ENCODE assay signal across 8 cellular contexts in genomic region chr22:19429950-19430889, GRCh38. TPM values are rescaled to one million over a fixed set of nuclear protein-coding genes. Genes with fewer than 3 reads are reported as not detected.
DNase-seq lines count a peak whose midpoint lies in the region; ATAC-seq and TF ChIP-seq lines count a peak whose summit lies in the region.

No MANE protein-coding gene starts in this region.

- peak overlapping the region; percentile 88 for H3K27ac Mint-ChIP-seq in activated naive CD8-positive, alpha-beta T cell treated with anti-CD3 and anti-CD28 coated beads, Interleukin-2, amount 50 U/mL, for 24 hours

- H4K20me1 ChIP-seq in PC-3 (ENCODE audit: low read length), result peaks cover 15% of the 10 kb centered on the region
- peaks cover 39% of the 10 kb centered on the region for H4K20me1 ChIP-seq in smooth muscle cell (ENCODE audit: low read depth)

- H3K79me2 ChIP-seq in PC-3 (ENCODE audit: low read length) (peaks cover 75% of the 10 kb centered on the region), smooth muscle cell (ENCODE audit: low read depth) (peaks cover 73% of the 10 kb centered on the region)

- no peak overlapping the region for H2AFZ ChIP-seq in PC-3 (ENCODE audit: low read length)
- peak overlapping the region; percentile 46 for H2AFZ ChIP-seq in smooth muscle cell (ENCODE audit: low read depth)

- H3K9ac ChIP-seq in PC-3 (ENCODE audit: low read length), result peak overlapping the region; percentile 90
- H3K9ac ChIP-seq in iPS-18a (ENCODE audit: low read length), result peak overlapping the region; percentile 89
- H3K9ac ChIP-seq in smooth muscle cell (ENCODE audit: low read depth), result peak overlapping the region; percentile 88

- H3K4me3 ChIP-seq in PC-3 (ENCODE audit: low read length), result peak overlapping the region; percentile 98
- peak overlapping the region; percentile 90 for H3K4me3 ChIP-seq in iPS-18a (ENCODE audit: low read length)
- H3K4me3 ChIP-seq in smooth muscle cell, result peak overlapping the region; percentile 84

- H3K4me3 Mint-ChIP-seq in activated naive CD8-positive, alpha-beta T cell treated with anti-CD3 and anti-CD28 coated beads, Interleukin-2, amount 50 U/mL, for 24 hours, result peak overlapping the region; percentile 95

- no peaks in the 10 kb centered on the region for H3K27me3 Mint-ChIP-seq in activated naive CD8-positive, alpha-beta T cell treated with anti-CD3 and anti-CD28 coated beads, Interleukin-2, amount 50 U/mL, for 24 hours

- CTCF ChIA-PET in PC-3 (lab: Charles Lee), result no interaction called here

- TSS peak; percentile 23 for BruUV-seq in PC-3 (replicated peaks; lab: Mats Ljungman, UMichigan)

- no peaks in the 10 kb centered on the region for H3K9me3 Mint-ChIP-seq in activated naive CD8-positive, alpha-beta T cell treated with anti-CD3 and anti-CD28 coated beads, Interleukin-2, amount 50 U/mL, for 24 hours

- POLR2A ChIA-PET in PC-3 (lab: Charles Lee; ENCODE audit: unreplicated experiment), result interaction anchor here (0.6 kb wide), 1 partner anchor 114 kb away, joined by 10 read pairs; no protein-coding TSS in a partner anchor

- H3K27me3 ChIP-seq in PC-3 (ENCODE audit: low read length) (no peaks in the 10 kb centered on the region), iPS-18a (ENCODE audit: control insufficient read depth, insufficient read depth, low read length) (no peaks in the 10 kb centered on the region), smooth muscle cell (ENCODE audit: low read depth) (no peaks in the 10 kb centered on the region)

- DNase-seq in SIG-M5 treated with dmso at 0.1 percent for 504 hours (lab: John Stamatoyannopoulos, UW; ENCODE audit: unreplicated experiment) (peak; percentile 84), SIG-M5 (lab: John Stamatoyannopoulos, UW) (no peak), PC-3 (peak; percentile 7), smooth muscle cell (lab: John Stamatoyannopoulos, UW; ENCODE audit: unreplicated experiment) (no peak)
- peak; percentile 40 for DNase-seq in activated naive CD8-positive, alpha-beta T cell treated with anti-CD3 and anti-CD28 coated beads, Interleukin-2, amount 50 U/mL, for 24 hours

- no peak for TF ChIP-seq CTCF in PC-3 (conservative IDR thresholded peaks at IDR 0.05; ENCODE audit: low read depth, low read length)
- TF ChIP-seq CTCF in smooth muscle cell (IDR thresholded peaks at IDR 0.05; ENCODE audit: borderline replicate concordance, insufficient read depth, poor library complexity, severe bottlenecking), result no peak

- ATAC-seq in PC-3 (no peak), esophagus mucosa (no peak), HG02571 (IDR thresholded peaks at IDR 0.05; ENCODE audit: unreplicated experiment) (no peak)
- no peak for ATAC-seq in activated naive CD8-positive, alpha-beta T cell treated with anti-CD3 and anti-CD28 coated beads, Interleukin-2, amount 50 U/mL, for 24 hours

- H3F3A ChIP-seq in PC-3 (ENCODE audit: low read length, unreplicated experiment), result no peaks in the 10 kb centered on the region
- H3F3A ChIP-seq in smooth muscle cell (ENCODE audit: low read depth), result peaks cover 4% of the 10 kb centered on the region

- peaks cover 56% of the 10 kb centered on the region for H3K4me1 Mint-ChIP-seq in activated naive CD8-positive, alpha-beta T cell treated with anti-CD3 and anti-CD28 coated beads, Interleukin-2, amount 50 U/mL, for 24 hours

- H3K9me2 ChIP-seq in PC-3 (replicated peaks; ENCODE audit: low read length), result no peaks in the 10 kb centered on the region

- H3K9me3 ChIP-seq in PC-3 (ENCODE audit: low read length), result no peaks in the 10 kb centered on the region
- H3K9me3 ChIP-seq in iPS-18a (ENCODE audit: control insufficient read depth, low read depth, low read length), result no peaks in the 10 kb centered on the region
- H3K9me3 ChIP-seq in smooth muscle cell (replicated peaks; ENCODE audit: low read depth), result no peaks in the 10 kb centered on the region

- intact Hi-C loops in PC-3 (cut with micrococcal nuclease), result no loop called here

- peaks cover 21% of the 10 kb centered on the region for H3K36me3 Mint-ChIP-seq in activated naive CD8-positive, alpha-beta T cell treated with anti-CD3 and anti-CD28 coated beads, Interleukin-2, amount 50 U/mL, for 24 hours (ENCODE audit: low read depth)

- H3K27ac ChIP-seq in PC-3 (ENCODE audit: low read length), result peak overlapping the region; percentile 52
- H3K27ac ChIP-seq in iPS-18a (ENCODE audit: low read length), result no peak overlapping the region
- H3K27ac ChIP-seq in smooth muscle cell (ENCODE audit: low read depth), result peak overlapping the region; percentile 67

- WGBS in smooth muscle cell (ENCODE audit: low lambda C conversion rate), result 38% methylated on average over 12 of the region's 12 CpGs

- H3K36me3 ChIP-seq in PC-3 (ENCODE audit: low read depth, low read length), result peaks cover 7% of the 10 kb centered on the region; the same call in 1 of the 2 replicates
- peaks cover 6% of the 10 kb centered on the region for H3K36me3 ChIP-seq in iPS-18a (ENCODE audit: control insufficient read depth, low read depth, low read length)
- no peaks in the 10 kb centered on the region for H3K36me3 ChIP-seq in smooth muscle cell (ENCODE audit: low read depth)

- H3K4me2 ChIP-seq in PC-3 (ENCODE audit: low read length), result peak overlapping the region; percentile 91
- H3K4me2 ChIP-seq in smooth muscle cell, result peak overlapping the region; percentile 99

- H3K4me1 ChIP-seq in PC-3 (ENCODE audit: insufficient read depth, low read length) (peaks cover 24% of the 10 kb centered on the region), iPS-18a (ENCODE audit: control insufficient read depth, low read depth, low read length) (no peaks in the 10 kb centered on the region), smooth muscle cell (ENCODE audit: low read depth) (peaks cover 11% of the 10 kb centered on the region)

RNA-seq across cellular contexts. Expression of gene HIRA, which starts 1.3 kb away (rescaled TPM):
- total RNA-seq in PC-3 (2014; rRNA removed) (12.4 and 15.3 TPM in 2 replicates), smooth muscle cell (8.7 and 9.8 TPM in 2 replicates), esophagus mucosa (15.8 TPM)
- polyA plus RNA-seq in smooth muscle cell, result 7.3 and 9.8 TPM in 2 replicates

RNA-seq across cellular contexts. Expression of gene MRPL40, which starts 2.1 kb away (rescaled TPM):
- total RNA-seq in PC-3 (2014; rRNA removed) (49.4 and 55.1 TPM in 2 replicates), smooth muscle cell (18.1 and 30.4 TPM in 2 replicates), esophagus mucosa (26.4 TPM)
- polyA plus RNA-seq in smooth muscle cell, result 52.9 and 54.8 TPM in 2 replicates

RNA-seq across cellular contexts. Expression of gene C22orf39, which starts 17.3 kb away (rescaled TPM):
- total RNA-seq in PC-3 (2014; rRNA removed) (22.2 and 25.0 TPM in 2 replicates), smooth muscle cell (16.5 and 23.0 TPM in 2 replicates), esophagus mucosa (11.8 TPM)
- 20.8 and 29.5 TPM in 2 replicates for polyA plus RNA-seq in smooth muscle cell

RNA-seq across cellular contexts. Expression of gene UFD1, which starts 48.8 kb away (rescaled TPM):
- total RNA-seq in PC-3 (2014; rRNA removed) (92.6 and 95.7 TPM in 2 replicates), smooth muscle cell (48.1 and 64.1 TPM in 2 replicates), esophagus mucosa (57.9 TPM)
- polyA plus RNA-seq in smooth muscle cell, result 99.5 and 111 TPM in 2 replicates

RNA-seq across cellular contexts. Expression of gene CDC45, which starts 49.5 kb away (rescaled TPM):
- total RNA-seq in PC-3 (2014; rRNA removed) (70.9 and 77.1 TPM in 2 replicates), smooth muscle cell (9.7 and 13.7 TPM in 2 replicates), esophagus mucosa (10.0 TPM)
- 6.6 and 9.3 TPM in 2 replicates for polyA plus RNA-seq in smooth muscle cell

Comparison
In these comparisons a context has a peak if more than half of its experiments do, and no peak if none do; other contexts are left out.
1. DNase-seq: peak in SIG-M5 treated with dmso at 0.1 percent for 504 hours (single experiment), PC-3 (single experiment) and activated naive CD8-positive, alpha-beta T cell treated with anti-CD3 and anti-CD28 coated beads, Interleukin-2, amount 50 U/mL, for 24 hours (single experiment); none in SIG-M5 (single experiment) and smooth muscle cell (single experiment).
2. Peak in every context shown above with its lines, with median percentiles within 50 percentile points of each other: H3K4me3 ChIP-seq and H3K9ac ChIP-seq.